ENCODE assay signal across 13 cellular contexts in genomic region chr1:153386500-153386901, GRCh38. TPM values are rescaled to one million over a fixed set of nuclear protein-coding genes. Genes with fewer than 3 reads are reported as not detected.
A peak's percentile ranks its signal among the peaks of the same experiment; 100 is the strongest.
DNase-seq lines count a peak whose midpoint lies in the region; ATAC-seq and TF ChIP-seq lines count a peak whose summit lies in the region.
"Had no signal": no experiment of that assay in that cellular context is flagged by ENCODE, and none has a peak within 500 bp of the region (broad histone marks: within the 10 kb centered on the region; RNA-seq: fewer than 3 reads in every experiment).

No MANE protein-coding gene starts in this region.

- no peak overlapping the region for H3K27ac ChIP-seq in BLaER1
- peak overlapping the region; percentile 63 for H3K27ac ChIP-seq in epithelial cell of prostate
- H3K27ac ChIP-seq in lung (ENCODE audit: low read depth in 1 of 2, low read length in 1 of 2), result no peak overlapping the region

- H3K4me1 ChIP-seq in BLaER1, result peaks cover 19% of the 10 kb centered on the region
- no peaks in the 10 kb centered on the region for H3K4me1 ChIP-seq in lung (ENCODE audit: control insufficient read depth in 2 of 2, insufficient read depth in 2 of 2, low read length in 2 of 2)

- H3K9ac ChIP-seq in BLaER1, result no peak overlapping the region

- peak; percentile 48 for ATAC-seq in lung (ENCODE audit: insufficient read depth, low FRiP score)
- ATAC-seq in HG03039 (IDR thresholded peaks at IDR 0.05; ENCODE audit: unreplicated experiment), result no peak
- no peak for ATAC-seq in GM19397 (IDR thresholded peaks at IDR 0.05; ENCODE audit: unreplicated experiment)
- ATAC-seq: activated CD8-positive, alpha-beta memory T cell treated with anti-CD3 and anti-CD28 coated beads, Interleukin-2, amount 10 ng/mL, durations not matched to agents 7 days and 5 days; GM23338; stimulated activated naive CD8-positive, alpha-beta T cell treated with anti-CD3 and anti-CD28 coated beads, Interleukin-15, Interleukin-2, amounts not matched to agents 100 U/mL and 50 U/mL, for 24 hours had no signal

- H3K4me3 ChIP-seq in BLaER1 (no peak overlapping the region), lung (no peak overlapping the region)
- H3K4me3 ChIP-seq: GM23338 had no signal

- DNase-seq in NOMO-1 (lab: John Stamatoyannopoulos, UW; ENCODE audit: unreplicated experiment in 2 of 2), result peak; percentile 92 to 97
- DNase-seq in epithelial cell of prostate (ENCODE audit: low read depth, low spot score), result peak; percentile 87
- DNase-seq in lung (ENCODE audit: low spot score), result peak; percentile 58
- no peak for DNase-seq in iPS-NIHi11 (ENCODE audit: low spot score)
- no peak for DNase-seq in NCI-H1092 treated with DMSO at 0.1 percent for 48 hours (lab: John Stamatoyannopoulos, UW)
- DNase-seq: activated CD8-positive, alpha-beta memory T cell treated with anti-CD3 and anti-CD28 coated beads, Interleukin-2, amount 10 ng/mL, durations not matched to agents 7 days and 5 days; Karpas-422; NCI-H69; stimulated activated naive CD8-positive, alpha-beta T cell treated with anti-CD3 and anti-CD28 coated beads, Interleukin-15, Interleukin-2, amounts not matched to agents 100 U/mL and 50 U/mL, for 24 hours had no signal

- H4K20me1 ChIP-seq in BLaER1, result no peaks in the 10 kb centered on the region

- no peaks in the 10 kb centered on the region for H3K36me3 ChIP-seq in BLaER1
- H3K36me3 ChIP-seq in lung (ENCODE audit: control insufficient read depth in 2 of 2, insufficient read depth in 2 of 2, low read length in 2 of 2), result no peaks in the 10 kb centered on the region

- no peak for TF ChIP-seq CTCF in lung (IDR thresholded peaks at IDR 0.05; ENCODE audit: control extremely low read depth, extremely low read depth)

- H3K27me3 ChIP-seq in BLaER1 (no peaks in the 10 kb centered on the region), lung (ENCODE audit: control insufficient read depth, insufficient read depth) (no peaks in the 10 kb centered on the region)

- peak overlapping the region; percentile 61 for H3K4me2 ChIP-seq in BLaER1
- H3K4me2 ChIP-seq: GM23338 had no signal

- peaks cover 17% of the 10 kb centered on the region for H3K9me3 ChIP-seq in BLaER1
- H3K9me3 ChIP-seq in lung (ENCODE audit: control insufficient read depth in 2 of 2, insufficient read depth in 1 of 2, low read length in 1 of 2), result peaks cover 0 to 2% of the 10 kb centered on the region in 2 donors

- 25 to 57% methylated on average over 5 of the region's 5 CpGs for WGBS in lung, 2 donors

RNA-seq across cellular contexts. Expression of gene S100A8, which starts 4.4 kb away (rescaled TPM):
- total RNA-seq in lung, result 100 to 1,000 TPM in 1 of 2 donors, 10 to 100 TPM in 1; 69.8 to 556 TPM
- 1,000 to 10,000 TPM in 1 of 2 donors, 100 to 1,000 TPM in 1; 623 to 6,695 TPM for polyA plus RNA-seq in lung
- total RNA-seq: activated CD8-positive, alpha-beta memory T cell treated with anti-CD3 and anti-CD28 coated beads, Interleukin-2, amount 10 ng/mL, durations not matched to agents 7 days and 5 days; GM23338 had no signal
- polyA plus RNA-seq: GM23338 had no signal

RNA-seq across cellular contexts. Expression of gene S100A12, which starts 11.1 kb away (rescaled TPM):
- 10 to 100 TPM; 14.9 to 31.7 TPM for total RNA-seq in lung
- polyA plus RNA-seq in lung, result 1,000 to 10,000 TPM in 1 of 2 donors, 10 to 100 TPM in 1; 43.9 to 1,191 TPM
- total RNA-seq: activated CD8-positive, alpha-beta memory T cell treated with anti-CD3 and anti-CD28 coated beads, Interleukin-2, amount 10 ng/mL, durations not matched to agents 7 days and 5 days; GM23338 had no signal
- polyA plus RNA-seq: GM23338 had no signal

RNA-seq across cellular contexts. Expression of gene S100A9, which starts 28.8 kb away (rescaled TPM):
- total RNA-seq in lung, result 100 to 1,000 TPM; 394 to 769 TPM
- polyA plus RNA-seq in lung, result over 10,000 TPM in 1 of 2 donors, 100 to 1,000 TPM in 1; 550 to 16,342 TPM
- total RNA-seq: activated CD8-positive, alpha-beta memory T cell treated with anti-CD3 and anti-CD28 coated beads, Interleukin-2, amount 10 ng/mL, durations not matched to agents 7 days and 5 days; GM23338 had no signal
- polyA plus RNA-seq: GM23338 had no signal

RNA-seq across cellular contexts. Expression of gene S100A7A, which starts 29.8 kb away (rescaled TPM):
- not detected for total RNA-seq in lung
- not detected for polyA plus RNA-seq in lung
- total RNA-seq: activated CD8-positive, alpha-beta memory T cell treated with anti-CD3 and anti-CD28 coated beads, Interleukin-2, amount 10 ng/mL, durations not matched to agents 7 days and 5 days; GM23338 had no signal
- polyA plus RNA-seq: GM23338 had no signal

RNA-seq across cellular contexts. Expression of gene PGLYRP4, which starts 37.9 kb away (rescaled TPM):
- total RNA-seq in lung, result 1 to 10 TPM; 1.0 to 3.1 TPM
- polyA plus RNA-seq in lung, result 1 to 10 TPM in 1 of 2 donors, under 1 TPM in 1; 0.18 to 1.0 TPM
- total RNA-seq: activated CD8-positive, alpha-beta memory T cell treated with anti-CD3 and anti-CD28 coated beads, Interleukin-2, amount 10 ng/mL, durations not matched to agents 7 days and 5 days; GM23338 had no signal
- polyA plus RNA-seq: GM23338 had no signal

Comparison
In these comparisons a context has a peak if more than half of its experiments do, and no peak if none do; other contexts are left out.
1. DNase-seq: peak in NOMO-1 (2 of 2), epithelial cell of prostate (single experiment) and lung (single experiment); none in iPS-NIHi11 (single experiment) and NCI-H1092 treated with DMSO at 0.1 percent for 48 hours (single experiment).